22 cellular contexts compared by ENCODE assay signal in genomic region chr7:22664988-22665798, GRCh38.
"Had no signal": no experiment of that assay in that cellular context is flagged by ENCODE, and none has a peak within 500 bp of the region (broad histone marks: within the 10 kb centered on the region; RNA-seq: fewer than 3 reads in every experiment).

No MANE protein-coding gene starts in this region.

- H3K4me1 Mint-ChIP-seq: central memory CD8-positive, alpha-beta T cell; immature natural killer cell; nephron had no signal

- H3K4me3 Mint-ChIP-seq: activated CD8-positive, alpha-beta T cell treated with anti-CD3 and anti-CD28 coated beads, Interleukin-2, amount 10 ng/mL, durations not matched to agents 7 days and 5 days; activated naive CD8-positive, alpha-beta T cell treated with anti-CD3 and anti-CD28 coated beads for 36 hours; central memory CD8-positive, alpha-beta T cell; immature natural killer cell; nephron had no signal

- H3K27ac Mint-ChIP-seq: activated CD8-positive, alpha-beta T cell treated with anti-CD3 and anti-CD28 coated beads, Interleukin-2, amount 10 ng/mL, durations not matched to agents 7 days and 5 days; activated naive CD8-positive, alpha-beta T cell treated with anti-CD3 and anti-CD28 coated beads for 36 hours; immature natural killer cell; nephron; progenitor cell of endocrine pancreas had no signal

- H3K27me3 ChIP-seq: brain microvascular endothelial cell, upper lobe of right lung had no signal

- ATAC-seq: right cardiac atrium, upper lobe of right lung had no signal

- H3K9me3 Mint-ChIP-seq: activated naive CD8-positive, alpha-beta T cell treated with anti-CD3 and anti-CD28 coated beads for 36 hours; central memory CD8-positive, alpha-beta T cell; immature natural killer cell; nephron had no signal

- H3K36me3 ChIP-seq: brain microvascular endothelial cell, upper lobe of right lung had no signal

- DNase-seq: activated CD8-positive, alpha-beta memory T cell treated with anti-CD3 and anti-CD28 coated beads, Interleukin-2, amount 50 U/mL, for 4 hours; activated gamma-delta T cell treated with Interleukin-2 at 50 U/mL for 16 hours; amygdala; brain microvascular endothelial cell; effector CD4-positive, alpha-beta T cell; foreskin melanocyte; immature natural killer cell; mesendoderm; occipital lobe; stimulated activated CD4-positive, alpha-beta T cell treated with anti-CD3 and anti-CD28 coated beads, Interleukin-4, amount 100 ng/mL, for 4 hours; SW 1271; T-helper 9 cell; upper lobe of right lung had no signal

- H3K36me3 Mint-ChIP-seq: activated naive CD8-positive, alpha-beta T cell treated with anti-CD3 and anti-CD28 coated beads for 36 hours; immature natural killer cell had no signal

- H3K9me3 ChIP-seq: upper lobe of right lung had no signal

- H3K4me3 ChIP-seq: coronary artery, skin epidermis, upper lobe of right lung had no signal

- H3K27ac ChIP-seq: coronary artery, skin epidermis, upper lobe of right lung, VCaP had no signal
